In the genomic region with DNA sequence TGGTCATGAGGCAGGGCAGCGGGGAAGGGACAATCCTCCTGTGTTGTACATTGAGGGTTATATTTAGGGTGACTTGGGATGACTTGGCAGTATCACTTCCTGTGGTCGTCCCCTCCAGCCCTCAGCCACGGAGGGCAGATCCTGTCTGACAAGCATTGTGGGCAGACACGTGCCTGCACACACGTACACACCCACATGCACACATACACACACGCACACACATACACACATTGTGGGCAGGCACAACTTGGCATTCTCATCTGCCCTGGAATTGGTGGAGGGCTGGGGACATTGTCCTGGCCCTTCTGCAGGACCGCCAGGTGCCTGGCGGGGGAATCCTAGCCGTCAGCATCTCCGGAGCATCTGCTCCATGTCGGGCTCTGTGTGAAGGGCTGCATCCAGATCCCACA, we compare ENCODE assay signal across 9 cellular contexts. TPM values are rescaled to one million over a fixed set of nuclear protein-coding genes. Genes with fewer than 3 reads are reported as not detected.
DNase-seq lines count a peak whose midpoint lies in the region; ATAC-seq, FAIRE-seq and TF ChIP-seq lines count a peak whose summit lies in the region.
"Had no signal": no experiment of that assay in that cellular context is flagged by ENCODE, and none has a peak within 500 bp of the region (broad histone marks: within the 10 kb centered on the region; RNA-seq: fewer than 3 reads in every experiment).

No MANE protein-coding gene starts in this region.

- peaks cover 43% of the 10 kb centered on the region for H3K4me1 Mint-ChIP-seq in CD8-positive, alpha-beta T cell (ENCODE audit: low read depth)

- no peaks in the 10 kb centered on the region for H3K27me3 ChIP-seq in CD8-positive, alpha-beta T cell (ENCODE audit: insufficient read depth, low read length)
- H3K27me3 ChIP-seq in GM12878 (replicated peaks in 1 of 2; ENCODE audit: control insufficient read depth in 2 of 2, insufficient read depth in 2 of 2, low read length in 1 of 2) (no peaks in the 10 kb centered on the region), neuronal stem cell (ENCODE audit: control insufficient read depth in 3 of 3, insufficient read depth in 3 of 3, low read depth in 1 of 3, low read length in 3 of 3) (no peaks in the 10 kb centered on the region)
- H3K27me3 ChIP-seq: foreskin keratinocyte had no signal

- no peak overlapping the region for H2BK120ac ChIP-seq in neuronal stem cell (ENCODE audit: low read depth, low read length)

- no peak for TF ChIP-seq CTCF in CD8-positive, alpha-beta T cell (IDR thresholded peaks at IDR 0.05)
- no peak for TF ChIP-seq CTCF in NB4 (IDR thresholded peaks at IDR 0.05; ENCODE audit: low read depth, low read length)
- TF ChIP-seq CTCF in GM12878 (IDR thresholded peaks at IDR 0.05 in 2 of 3, conservative IDR thresholded peaks at IDR 0.05 in 1 of 3; ENCODE audit: control insufficient read depth in 2 of 3, extremely low read depth in 1 of 3, insufficient read depth in 1 of 3, low read depth in 3 of 3, low read length in 3 of 3): no peak

- no peaks in the 10 kb centered on the region for H3K9me3 ChIP-seq in CD8-positive, alpha-beta T cell (ENCODE audit: low read length)
- H3K9me3 ChIP-seq in GM12878 (replicated peaks; ENCODE audit: control insufficient read depth, insufficient read depth, low read length) (peaks cover 1% of the 10 kb centered on the region; the same call in 2 of the 3 replicates), neuronal stem cell (replicated peaks in 1 of 2; ENCODE audit: control insufficient read depth in 2 of 2, insufficient read depth in 1 of 2, low read depth in 1 of 2, low read length in 2 of 2) (no peaks in the 10 kb centered on the region)

- H3K23ac ChIP-seq in neuronal stem cell (ENCODE audit: low read depth, low read length, poor library complexity): peak overlapping the region; percentile 78

- peak overlapping the region; percentile 48 for H2BK12ac ChIP-seq in neuronal stem cell (ENCODE audit: low read length)

- H2BK5ac ChIP-seq in neuronal stem cell (ENCODE audit: low read length): peak overlapping the region; percentile 28

- SMC1A ChIA-PET in GM12878 (lab: Charles Lee; ENCODE audit: uncharacterized antibody, unreplicated experiment): no interaction called here

- peak overlapping the region; percentile 94 for H3K27ac Mint-ChIP-seq in CD8-positive, alpha-beta T cell

- peak overlapping the region; percentile 63 for H3K14ac ChIP-seq in neuronal stem cell (ENCODE audit: low read length)

- H2AFZ ChIP-seq in GM12878 (ENCODE audit: control insufficient read depth, low read depth, low read length): no peak overlapping the region
- no peak overlapping the region for H2AFZ ChIP-seq in neuronal stem cell (ENCODE audit: low read length)

- CTCF ChIA-PET in CD8-positive, alpha-beta T cell (lab: Charles Lee): interaction anchor here (1.2 to 1.4 kb wide), 2 partner anchors 8 to 130 kb away, joined by 3 to 6 read pairs; no protein-coding TSS in a partner anchor
- CTCF ChIA-PET in GM12878 (lab: Yijun Ruan, JAX): no interaction called here

- no peak overlapping the region for H3K4me3 Mint-ChIP-seq in CD8-positive, alpha-beta T cell

- H3K79me2 ChIP-seq in GM12878 (ENCODE audit: control insufficient read depth, insufficient read depth, low read length): no peaks in the 10 kb centered on the region

- H2BK15ac ChIP-seq in neuronal stem cell (ENCODE audit: low read length): peak overlapping the region; percentile 10

- no peak overlapping the region for H3K27ac ChIP-seq in CD8-positive, alpha-beta T cell (ENCODE audit: low read depth, low read length)
- H3K27ac ChIP-seq in GM12878 (ENCODE audit: control insufficient read depth, insufficient read depth) (no peak overlapping the region), neuronal stem cell (replicated peaks; ENCODE audit: low read length) (no peak overlapping the region)
- H3K27ac ChIP-seq: foreskin keratinocyte had no signal

- H2AK5ac ChIP-seq in neuronal stem cell (ENCODE audit: low read depth, low read length): peak overlapping the region; percentile 28

- 71% methylated on average over 11 of the region's 11 CpGs for WGBS in GM12878 (ENCODE audit: insufficient coverage, insufficient replicate concordance, low lambda C conversion rate, missing lambda C conversion rate)
- no CpG with 5 or more reads among the region's 11 CpGs for WGBS in neuronal stem cell (ENCODE audit: extremely low coverage in 2 of 2, insufficient read length in 2 of 2, insufficient replicate concordance in 1 of 2), 2 donors

- H3K4ac ChIP-seq in neuronal stem cell (ENCODE audit: low read length): no peak overlapping the region

- 0 out of 4 replicates have a peak, but pooled peaks of 1 of the 2 experiments have one; percentile 13 for TF ChIP-seq EP300 in GM12878 (IDR thresholded peaks at IDR 0.05; ENCODE audit: borderline replicate concordance in 1 of 2, control insufficient read depth in 1 of 2, low read depth in 2 of 2, low read length in 2 of 2)

- intact Hi-C loops in CD8-positive, alpha-beta T cell (cut with DNase I, micrococcal nuclease): no loop called here
- intact Hi-C loops in GM12878 (cut with micrococcal nuclease; ENCODE audit: unreplicated experiment): no loop called here

- in situ Hi-C loops in GM12878 (cut with MboI): no loop called here

- BruUV-seq in GM12878 (replicated peaks; lab: Mats Ljungman, UMichigan): no TSS peak

- H3K4me2 ChIP-seq in GM12878 (ENCODE audit: control insufficient read depth, insufficient read depth) (peak overlapping the region; percentile 17; the same call in 1 of the 2 replicates), neuronal stem cell (ENCODE audit: insufficient read depth, low read length, poor library complexity, severe bottlenecking) (no peak overlapping the region)

- no peak for ATAC-seq in CD8-positive, alpha-beta T cell
- ATAC-seq in GM12878: peak; percentile 59
- no peak for ATAC-seq in HG02678 (IDR thresholded peaks at IDR 0.05; ENCODE audit: unreplicated experiment)
- ATAC-seq: foreskin keratinocyte had no signal

- H3K79me1 ChIP-seq in neuronal stem cell (ENCODE audit: low read depth, low read length): peaks cover 3% of the 10 kb centered on the region

- DNase-seq in CD8-positive, alpha-beta T cell: peak in 1 of 7 experiments; percentile 19
- peak; percentile 89 for DNase-seq in NB4 (ENCODE audit: low read depth)
- DNase-seq in GM12878 (ENCODE audit: low read depth, low spot score): peak; percentile 50
- DNase-seq in neuronal stem cell (ENCODE audit: low spot score): no peak
- no peak for DNase-seq in SW480 (ENCODE audit: low spot score)
- DNase-seq in activated effector memory CD4-positive, alpha-beta T cell treated with Interleukin-2 at 50 U/mL for 16 hours: no peak
- no peak for DNase-seq in GM03348 (ENCODE audit: low spot score)

- no peak for FAIRE-seq in GM12878 (lab: Jason Lieb, UNC)

- no peak for TF ChIP-seq POLR2A in NB4 (IDR thresholded peaks at IDR 0.05; ENCODE audit: extremely low read depth, insufficient read length)
- TF ChIP-seq POLR2A in GM12878 (IDR thresholded peaks at IDR 0.05; ENCODE audit: low read depth, low read length): no peak

- RAD21 ChIA-PET in GM12878 (lab: Charles Lee; ENCODE audit: unreplicated experiment): no interaction called here

- TF ChIP-seq RAD21 in GM12878 (IDR thresholded peaks at IDR 0.05; ENCODE audit: insufficient read depth, low read depth, low read length): no peak

- peaks cover 37% of the 10 kb centered on the region for H3K36me3 Mint-ChIP-seq in CD8-positive, alpha-beta T cell

- H4K91ac ChIP-seq in neuronal stem cell (ENCODE audit: low read depth, low read length, poor library complexity): no peak overlapping the region

- peaks cover 5% of the 10 kb centered on the region for H3K36me3 ChIP-seq in CD8-positive, alpha-beta T cell (ENCODE audit: insufficient read depth, low read length)
- H3K36me3 ChIP-seq in GM12878 (ENCODE audit: control insufficient read depth in 2 of 2, insufficient read depth in 2 of 2, low read length in 1 of 2) (no peaks in the 10 kb centered on the region; a peak in 1 of 4 replicates), neuronal stem cell (replicated peaks in 1 of 2; ENCODE audit: control insufficient read depth in 2 of 2, insufficient read depth in 2 of 2, low read length in 2 of 2) (no peaks in the 10 kb centered on the region)

- no peak overlapping the region for H3K4me3 ChIP-seq in CD8-positive, alpha-beta T cell (ENCODE audit: low read depth, low read length)
- no peak overlapping the region for H3K4me3 ChIP-seq in NB4 (ENCODE audit: low read depth, low read length)
- no peak overlapping the region for H3K4me3 ChIP-seq in GM12878
- peak overlapping the region in 1 of 2 donors; percentile 27 for H3K4me3 ChIP-seq in neuronal stem cell (ENCODE audit: low read length in 2 of 2)

- POLR2A ChIA-PET in CD8-positive, alpha-beta T cell (lab: Charles Lee): no interaction called here
- POLR2A ChIA-PET in GM12878 (lab: Charles Lee): no interaction called here

- no peak overlapping the region for H3K9ac ChIP-seq in GM12878 (ENCODE audit: control insufficient read depth, insufficient read depth, low read length)
- peak overlapping the region; percentile 12 for H3K9ac ChIP-seq in neuronal stem cell (ENCODE audit: low read depth, low read length, poor library complexity)

- no peak overlapping the region for H4K8ac ChIP-seq in neuronal stem cell (ENCODE audit: low read depth, low read length)

- H4K20me1 ChIP-seq in GM12878 (ENCODE audit: control insufficient read depth, insufficient read depth): no peaks in the 10 kb centered on the region

- peak overlapping the region; percentile 75 for H3K18ac ChIP-seq in neuronal stem cell (ENCODE audit: low read length)

- H3K4me1 ChIP-seq in CD8-positive, alpha-beta T cell (ENCODE audit: insufficient read depth, low read length): peaks cover 20% of the 10 kb centered on the region
- H3K4me1 ChIP-seq in GM12878 (ENCODE audit: control insufficient read depth, insufficient read depth, low read length) (peaks cover 8% of the 10 kb centered on the region), neuronal stem cell (ENCODE audit: control insufficient read depth in 2 of 2, insufficient read depth in 1 of 2, low read depth in 1 of 2, low read length in 2 of 2) (peaks cover 0 to 4% of the 10 kb centered on the region in 2 donors)

- H3K27me3 Mint-ChIP-seq in CD8-positive, alpha-beta T cell (ENCODE audit: low read depth): no peaks in the 10 kb centered on the region

- no peaks in the 10 kb centered on the region for H3K9me3 Mint-ChIP-seq in CD8-positive, alpha-beta T cell

RNA-seq across cellular contexts. Expression of a gene that starts 47.6 kb away (rescaled TPM):
- total RNA-seq in CD8-positive, alpha-beta T cell: 100 to 1,000 TPM; 157 to 162 TPM
- 30.2 and 35.3 TPM in 2 replicates for total RNA-seq in GM12878 (2013; cell fraction: nucleolus; rRNA removed)
- total RNA-seq in GM12878 (2014; rRNA removed) (314 and 385 TPM in 2 replicates), GM12878 (2014; rRNA removed; fragmentation: Illumina TruSeq; extraction: Trizol) (393 and 419 TPM in 2 replicates), GM12878 (2021) (281 and 308 TPM in 2 replicates)
- polyA plus RNA-seq in GM12878 (2011; ENCODE audit: low read depth): 143 TPM
- polyA plus RNA-seq in GM12878 (2011; rRNA removed) (441 and 462 TPM in 2 replicates), GM12878 (2014; fragmentation: Illumina TruSeq; extraction: Trizol) (423 and 510 TPM in 2 replicates), GM12878 (2014; fragmentation: Nextera tagmentation; extraction: Ambion mirVana) (100 to 1,000 TPM; 131 to 235 TPM), GM12878 (2014; rRNA removed) (318 and 385 TPM in 2 replicates), GM12878 (2016; fragmentation: Nextera tagmentation; extraction: Ambion mirVana) (100 to 1,000 TPM in 1 of 2 experiments, 10 to 100 TPM in 1; 68.5 to 366 TPM)
- polyA plus RNA-seq in GM12878 (2011; cell fraction: cytosol; rRNA removed): 272 and 313 TPM in 2 replicates
- polyA plus RNA-seq in GM12878 (2011; cell fraction: nucleus; rRNA removed): 176 and 243 TPM in 2 replicates
- 145 and 165 TPM in 2 replicates for polyA plus RNA-seq in GM12878 (2012)
- 297 and 376 TPM in 2 replicates for polyA minus RNA-seq in GM12878 (2011; rRNA and poly(A)+ RNA removed)
- 90.7 and 122 TPM in 2 replicates for polyA minus RNA-seq in GM12878 (2011; cell fraction: cytosol; rRNA and poly(A)+ RNA removed)
- 32.8 and 50.8 TPM in 2 replicates for polyA minus RNA-seq in GM12878 (2011; cell fraction: nucleus; rRNA and poly(A)+ RNA removed)
- 196 TPM for polyA plus RNA-seq in neuronal stem cell (2013, experiment 1 of 2)
- polyA plus RNA-seq in neuronal stem cell (2013, experiment 2 of 2): 192 TPM

Comparison
In these comparisons a context has a peak if more than half of its experiments do, and no peak if none do; other contexts are left out.
1. DNase-seq: peak in NB4 (single experiment) and GM12878 (single experiment); none in neuronal stem cell (single experiment), SW480 (single experiment), activated effector memory CD4-positive, alpha-beta T cell treated with Interleukin-2 at 50 U/mL for 16 hours (single experiment) and GM03348 (single experiment).